In the genomic region with DNA sequence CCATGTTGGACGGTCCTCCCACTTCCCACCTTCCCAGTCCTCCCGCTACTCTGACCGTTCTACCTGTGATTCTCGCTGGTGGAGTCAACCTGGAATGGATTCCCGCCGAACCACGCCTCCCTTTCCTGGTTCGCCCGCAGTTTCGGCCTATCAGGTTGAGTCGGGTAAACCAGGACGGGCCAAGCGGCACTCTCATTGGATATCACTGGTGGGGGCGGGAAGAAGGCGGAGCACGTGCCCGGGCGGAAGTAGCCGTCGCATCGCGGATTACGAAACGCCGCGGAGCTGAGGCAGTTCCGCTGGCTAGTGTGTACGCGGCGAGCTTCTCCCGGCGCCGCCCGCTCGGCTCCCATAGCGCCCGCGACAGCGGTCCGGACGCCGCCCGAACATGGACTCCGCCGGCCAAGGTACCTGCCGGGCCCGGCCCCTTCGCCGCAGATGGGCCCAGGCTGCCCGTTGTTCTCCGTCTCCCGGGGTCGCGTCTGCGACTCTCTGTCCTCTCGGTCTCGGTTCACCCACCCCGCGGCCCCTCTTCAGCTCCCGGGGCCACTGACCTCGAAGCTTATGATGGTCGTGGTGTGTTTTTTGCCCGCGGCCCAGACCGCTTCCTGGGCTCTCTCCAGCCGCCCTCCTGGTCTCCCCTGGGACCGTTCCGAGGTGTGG, we compare ENCODE assay signal across 8 cellular contexts. TPM values are rescaled to one million over a fixed set of nuclear protein-coding genes. Genes with fewer than 3 reads are reported as not detected.
DNase-seq lines count a peak whose midpoint lies in the region; ATAC-seq and TF ChIP-seq lines count a peak whose summit lies in the region.

A gene (plus strand): TSS at position 293 of the 663 bp plus-strand sequence. CDS start 96 bp downstream, at position 389.

- peaks cover 34% of the 10 kb centered on the region for H3K4me1 Mint-ChIP-seq in CD8-positive, alpha-beta T cell (ENCODE audit: low read depth)

- H3K4me3 ChIP-seq in CD8-positive, alpha-beta T cell (ENCODE audit: low read depth, low read length) = peak within 1 kb of the TSS; percentile 62
- peak within 1 kb of the TSS; percentile 85 for H3K4me3 ChIP-seq in lung

- peaks cover 43% of the 10 kb centered on the region for H3K36me3 Mint-ChIP-seq in CD8-positive, alpha-beta T cell

- H3K9me3 Mint-ChIP-seq in CD8-positive, alpha-beta T cell = no peaks in the 10 kb centered on the region

- ATAC-seq in CD8-positive, alpha-beta T cell = peak; percentile 89
- ATAC-seq in GM19467 (IDR thresholded peaks at IDR 0.05; ENCODE audit: unreplicated experiment) (peak; percentile 67), lung (ENCODE audit: insufficient read depth, low FRiP score) (peak; percentile 91)

- POLR2A ChIA-PET in CD8-positive, alpha-beta T cell (lab: Charles Lee) = interaction anchor here (0.6 to 2.9 kb wide), 15 partner anchors 9 to 390 kb away, joined by 3 to 11 read pairs (median 5); a partner anchor contains a TSS

- H3K4me1 ChIP-seq in CD8-positive, alpha-beta T cell (ENCODE audit: insufficient read depth, low read length) = peaks cover 23% of the 10 kb centered on the region
- peaks cover 0 to 9% of the 10 kb centered on the region in 2 donors for H3K4me1 ChIP-seq in lung (ENCODE audit: control insufficient read depth in 2 of 2, insufficient read depth in 2 of 2, low read length in 2 of 2)

- no peaks in the 10 kb centered on the region for H3K27me3 Mint-ChIP-seq in CD8-positive, alpha-beta T cell (ENCODE audit: low read depth)

- no peaks in the 10 kb centered on the region for H3K36me3 ChIP-seq in CD8-positive, alpha-beta T cell (ENCODE audit: insufficient read depth, low read length)
- peaks cover 5 to 24% of the 10 kb centered on the region in 2 donors for H3K36me3 ChIP-seq in lung (ENCODE audit: control insufficient read depth in 2 of 2, insufficient read depth in 2 of 2, low read length in 2 of 2)

- H3K9me3 ChIP-seq in CD8-positive, alpha-beta T cell (ENCODE audit: low read length) = no peaks in the 10 kb centered on the region
- no peaks in the 10 kb centered on the region for H3K9me3 ChIP-seq in lung (ENCODE audit: control insufficient read depth in 2 of 2, insufficient read depth in 1 of 2, low read length in 1 of 2)

- DNase-seq in CD8-positive, alpha-beta T cell = peak; percentile 95 to 98 (median 97)
- peak; percentile 98 for DNase-seq in HS-5 (ENCODE audit: low read depth)
- peak; percentile 98 for DNase-seq in NK-92 treated with Interleukin-12 subunit alpha and Interleukin-12 subunit beta, amount 100 ng/mL, for 24 hours (lab: John Stamatoyannopoulos, UW)
- peak; percentile 97 for DNase-seq in activated CD8-positive, alpha-beta memory T cell treated with anti-CD3 and anti-CD28 coated beads for 24 hours
- peak; percentile 96 for DNase-seq in effector CD8-positive, alpha-beta T cell (lab: John Stamatoyannopoulos, UW)
- DNase-seq in lung (ENCODE audit: low spot score) = peak; percentile 99
- peak; percentile 92 to 97 (median 96) for DNase-seq in stimulated activated CD4-positive, alpha-beta T cell treated with anti-CD3 and anti-CD28 coated beads, TNF-alpha, amount 100 ng/mL, for 4 hours (ENCODE audit: low read depth in 3 of 3)

- WGBS in lung, 2 donors = 0 to 1% methylated on average over 45 to 68 of the region's 68 CpGs

- peak within 1 kb of the TSS; percentile 97 for H3K27ac Mint-ChIP-seq in CD8-positive, alpha-beta T cell

- no peaks in the 10 kb centered on the region for H3K27me3 ChIP-seq in CD8-positive, alpha-beta T cell (ENCODE audit: insufficient read depth, low read length)
- no peaks in the 10 kb centered on the region for H3K27me3 ChIP-seq in lung (ENCODE audit: control insufficient read depth, insufficient read depth)

- peak within 1 kb of the TSS; percentile 98 for H3K4me3 Mint-ChIP-seq in CD8-positive, alpha-beta T cell

- intact Hi-C loops in CD8-positive, alpha-beta T cell (cut with DNase I, micrococcal nuclease) = loop anchor here (1.0 to 5.0 kb wide), 16 partner anchors 29 to 327 kb away; a partner anchor contains a TSS

- H3K27ac ChIP-seq in CD8-positive, alpha-beta T cell (ENCODE audit: low read depth, low read length) = peak within 1 kb of the TSS; percentile 59
- peak within 1 kb of the TSS; percentile 95 to 97 for H3K27ac ChIP-seq in lung (ENCODE audit: low read depth in 1 of 2, low read length in 1 of 2)

- CTCF ChIA-PET in CD8-positive, alpha-beta T cell (lab: Charles Lee) = interaction anchor here (0.7 to 3.6 kb wide), 18 partner anchors 9 to 368 kb away, joined by 3 to 19 read pairs (median 4); a partner anchor contains a TSS

- no peak for TF ChIP-seq CTCF in CD8-positive, alpha-beta T cell (IDR thresholded peaks at IDR 0.05)
- no peak for TF ChIP-seq CTCF in lung (IDR thresholded peaks at IDR 0.05; ENCODE audit: control extremely low read depth, extremely low read depth)

RNA-seq across cellular contexts. Expression of the gene that starts here (rescaled TPM):
- total RNA-seq in CD8-positive, alpha-beta T cell = 10 to 100 TPM; 18.7 to 19.4 TPM
- total RNA-seq in lung = 10 to 100 TPM; 66.2 to 92.4 TPM
- polyA plus RNA-seq in lung = 100 to 1,000 TPM in 1 of 2 donors, 10 to 100 TPM in 1; 66.2 to 130 TPM

Comparison
In these comparisons a context has a peak if more than half of its experiments do, and no peak if none do; other contexts are left out.
1. Peak in every context shown above with its lines: DNase-seq, ATAC-seq, H3K4me3 ChIP-seq and H3K27ac ChIP-seq.